ENCODE assay signal across 8 cellular contexts in the genomic region with DNA sequence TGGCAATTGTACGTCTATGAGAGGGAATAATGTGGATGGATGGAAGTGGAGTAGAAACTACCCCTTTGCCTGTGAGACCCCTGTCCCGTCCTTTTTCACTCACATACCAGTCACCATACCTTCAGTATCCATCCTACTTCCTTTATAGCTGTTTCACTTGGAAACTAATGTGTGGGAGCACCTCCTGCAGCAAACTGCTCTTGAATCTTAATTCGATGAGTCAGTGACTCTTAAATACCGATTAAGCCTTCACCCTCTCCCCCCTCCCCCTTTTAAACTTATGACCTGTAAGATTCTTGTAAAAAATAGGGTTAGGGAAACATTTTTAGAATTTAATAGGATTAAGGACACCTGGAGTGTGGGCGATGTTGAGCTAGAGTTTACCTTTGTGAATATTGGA. TPM values are rescaled to one million over a fixed set of nuclear protein-coding genes. Genes with fewer than 3 reads are reported as not detected.
DNase-seq lines count a peak whose midpoint lies in the region; ATAC-seq and TF ChIP-seq lines count a peak whose summit lies in the region.

No MANE protein-coding gene starts in this region.

- H3K36me3 ChIP-seq in breast epithelium: no peaks in the 10 kb centered on the region
- H3K36me3 ChIP-seq in right lobe of liver: no peaks in the 10 kb centered on the region
- H3K36me3 ChIP-seq in thoracic aorta: no peaks in the 10 kb centered on the region

- WGBS in right lobe of liver (ENCODE audit: insufficient coverage, low coverage, low lambda C conversion rate, missing lambda C conversion rate): 0% methylated on average over 5 of the region's 5 CpGs

- TF ChIP-seq POLR2A in breast epithelium (IDR thresholded peaks at IDR 0.05) (no peak), right lobe of liver (IDR thresholded peaks at IDR 0.05) (no peak)

- H3K27me3 ChIP-seq in breast epithelium (no peaks in the 10 kb centered on the region), right lobe of liver (no peaks in the 10 kb centered on the region), thoracic aorta (replicated peaks; ENCODE audit: insufficient read depth) (no peaks in the 10 kb centered on the region)

- no peak for ATAC-seq in right lobe of liver
- ATAC-seq in thoracic aorta (ENCODE audit: insufficient number of reproducible peaks, low FRiP score, low read depth): no peak
- ATAC-seq in GM18517 (IDR thresholded peaks at IDR 0.05; ENCODE audit: unreplicated experiment): no peak
- ATAC-seq in HG02588 (IDR thresholded peaks at IDR 0.05; ENCODE audit: unreplicated experiment): no peak

- TF ChIP-seq CTCF in breast epithelium (IDR thresholded peaks at IDR 0.05) (no peak), right lobe of liver (IDR thresholded peaks at IDR 0.05) (no peak), thoracic aorta (IDR thresholded peaks at IDR 0.05) (no peak)

- H3K27ac ChIP-seq in breast epithelium: peak overlapping the region; percentile 99 to 100
- H3K27ac ChIP-seq in right lobe of liver: peak overlapping the region; percentile 89 to 94 (median 89)
- H3K27ac ChIP-seq in thoracic aorta: peak overlapping the region; percentile 99

- H3K9me3 ChIP-seq in breast epithelium: no peaks in the 10 kb centered on the region
- H3K9me3 ChIP-seq in right lobe of liver: no peaks in the 10 kb centered on the region
- no peaks in the 10 kb centered on the region for H3K9me3 ChIP-seq in thoracic aorta

- intact Hi-C loops in breast epithelium (cut with DNase I; ENCODE audit: low total_unique reads) (loop anchor here (10.0 kb wide), 1 partner anchor 179 kb away; no protein-coding TSS in a partner anchor), right lobe of liver (cut with DNase I) (no loop called here)

- H3K4me1 ChIP-seq in breast epithelium (peaks cover 0 to 5% of the 10 kb centered on the region in 2 donors), right lobe of liver (peaks cover 0 to 13% (median 6%) of the 10 kb centered on the region in 4 donors), thoracic aorta (ENCODE audit: control insufficient read depth in 1 of 2, low read depth in 2 of 2) (peaks cover 29 to 41% of the 10 kb centered on the region in 2 donors)

- DNase-seq in NCI-H69 (lab: John Stamatoyannopoulos, UW) (peak; percentile 35), breast epithelium (ENCODE audit: low spot score in 2 of 2) (no peak), right lobe of liver (no peak), thoracic aorta (ENCODE audit: low spot score) (no peak), UCSD-AML1 (lab: John Stamatoyannopoulos, UW; ENCODE audit: unreplicated experiment) (no peak)

- H3K4me3 ChIP-seq in GM08714 (ENCODE audit: low read length) (peak overlapping the region; percentile 79), breast epithelium (peak overlapping the region; percentile 90 to 97 (median 93)), right lobe of liver (peak overlapping the region; percentile 81 to 83 (median 81)), thoracic aorta (peak overlapping the region; percentile 96)

RNA-seq across cellular contexts. Expression of gene SPRED1, which starts 0.8 kb away (rescaled TPM):
- total RNA-seq in breast epithelium (10 to 100 TPM; 18.4 to 28.1 (median 22.3) TPM), right lobe of liver (1 to 10 TPM; 4.5 to 9.6 (median 5.3) TPM), thoracic aorta (10 to 100 TPM; 24.6 to 49.5 TPM)
